ENCODE assay signal across 13 cellular contexts in the genomic region with DNA sequence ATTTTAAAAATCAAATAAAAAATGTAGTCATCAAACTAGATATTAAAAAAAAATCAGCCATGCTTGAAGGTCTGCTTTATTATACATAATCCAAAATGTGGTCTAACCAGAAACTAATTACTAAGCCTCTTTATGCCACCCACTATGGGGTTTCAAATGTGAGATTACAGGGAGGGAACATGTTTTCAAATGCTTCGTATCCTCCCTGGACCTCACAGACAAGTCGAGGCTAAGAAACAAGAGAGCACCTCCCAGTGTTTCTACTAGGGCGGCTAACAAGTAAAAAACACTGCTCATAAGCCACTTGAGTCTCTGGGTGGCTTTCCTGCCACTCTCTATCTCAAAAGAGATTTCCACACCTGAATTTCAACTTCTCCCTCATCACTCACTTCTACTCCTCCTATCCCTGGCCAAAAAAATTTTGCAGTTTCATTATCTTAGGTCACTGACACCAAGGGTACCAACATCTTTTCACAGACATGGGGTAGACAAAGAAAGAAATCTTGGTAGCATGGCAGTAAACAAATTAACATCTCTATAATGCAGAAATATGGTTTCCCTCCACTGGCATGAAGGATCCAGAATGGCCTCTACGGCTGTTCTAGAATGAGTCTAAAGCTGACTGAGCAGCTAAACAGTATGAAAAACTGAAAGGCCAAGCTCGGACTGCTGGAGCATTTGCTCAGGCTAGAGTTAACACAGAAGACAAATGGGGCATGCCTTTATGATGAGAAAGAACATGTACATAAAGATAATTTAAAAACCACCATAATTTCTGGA. TPM values are rescaled to one million over a fixed set of nuclear protein-coding genes. Genes with fewer than 3 reads are reported as not detected.
DNase-seq lines count a peak whose midpoint lies in the region; ATAC-seq, FAIRE-seq and TF ChIP-seq lines count a peak whose summit lies in the region.
"Had no signal": no experiment of that assay in that cellular context is flagged by ENCODE, and none has a peak within 500 bp of the region (broad histone marks: within the 10 kb centered on the region; RNA-seq: fewer than 3 reads in every experiment).

No MANE protein-coding gene starts in this region.

- H3K9me3 ChIP-seq in fibroblast of lung (ENCODE audit: control insufficient read depth, insufficient read depth, low read depth, low read length) (no peaks in the 10 kb centered on the region), sigmoid colon (no peaks in the 10 kb centered on the region)
- H3K9me3 ChIP-seq: body of pancreas had no signal

- in situ Hi-C loops in ACHN (cut with HindIII; ENCODE audit: low pct_ligation_motif_present, low pct_unique_long_range_greater_than_20kb, low sequenced_read_pairs) = no loop called here

- H3K4me3 ChIP-seq in fibroblast of lung (replicated peaks in 1 of 4; ENCODE audit: control extremely low read depth in 1 of 4, insufficient read depth in 1 of 4, low read depth in 3 of 4, low read length in 4 of 4) (no peak overlapping the region), sigmoid colon (peak overlapping the region in 3 of 4 donors; percentile 0 to 23 (median 14))
- H3K4me3 ChIP-seq: body of pancreas had no signal

- intact Hi-C loops in sigmoid colon (cut with DNase I) = no loop called here

- H4K20me1 ChIP-seq in fibroblast of lung (ENCODE audit: control insufficient read depth, extremely low read depth, insufficient read depth, low read length) = no peaks in the 10 kb centered on the region

- WGBS in sigmoid colon, 2 donors = 65 to 73% methylated on average over 5 of the region's 5 CpGs

- no peak overlapping the region for H3K9ac ChIP-seq in fibroblast of lung (ENCODE audit: insufficient read depth, low read length)

- H3K36me3 Mint-ChIP-seq in T-helper 2 cell treated with Interferon-gamma antibody and Interleukin-4, amounts not matched to agents 5 μg/mL and 100 μg/mL, for 36 hours (ENCODE audit: low read depth) = peaks cover 38% of the 10 kb centered on the region

- no peak for ATAC-seq in HG02678 (IDR thresholded peaks at IDR 0.05; ENCODE audit: unreplicated experiment)
- ATAC-seq: PC-3 had no signal

- TF ChIP-seq EP300 in sigmoid colon (IDR thresholded peaks at IDR 0.05) = no peak

- H3K4me3 Mint-ChIP-seq in T-helper 2 cell treated with Interferon-gamma antibody and Interleukin-4, amounts not matched to agents 5 μg/mL and 100 μg/mL, for 36 hours = no peak overlapping the region

- DNase-seq in GM19239 (ENCODE audit: insufficient read length, low spot score) (no peak), fibroblast of lung (ENCODE audit: low read depth in 2 of 2) (peak in 1 of 2 donors; percentile 11), sigmoid colon (no peak), AG08396 (ENCODE audit: low spot score) (no peak), ACHN (no peak), NCI-H2029 treated with DMSO at 0.1 percent for 48 hours (lab: John Stamatoyannopoulos, UW) (no peak)
- no peak for DNase-seq in T-helper 2 cell treated with Interferon-gamma antibody and Interleukin-4, amounts not matched to agents 5 μg/mL and 100 μg/mL, for 36 hours (ENCODE audit: low spot score)
- DNase-seq: body of pancreas; PC-3; retina; stimulated activated CD8-positive, alpha-beta memory T cell treated with anti-CD3 and anti-CD28 coated beads, Interleukin-4, amount 100 ng/mL, for 48 hours had no signal

- TF ChIP-seq CTCF in fibroblast of lung (conservative IDR thresholded peaks at IDR 0.05 in 1 of 2, IDR thresholded peaks at IDR 0.05 in 1 of 2; ENCODE audit: low read depth in 1 of 2, low read length in 2 of 2) (no peak), sigmoid colon (IDR thresholded peaks at IDR 0.05) (no peak)

- H2AFZ ChIP-seq in fibroblast of lung (ENCODE audit: low read length) = no peak overlapping the region

- H3K79me2 ChIP-seq in fibroblast of lung (ENCODE audit: control insufficient read depth, insufficient read depth, low read length) = peaks cover 21% of the 10 kb centered on the region

- peak; percentile 44 for FAIRE-seq in GM19239 (lab: Jason Lieb, UNC)

- H3K27ac ChIP-seq in fibroblast of lung (ENCODE audit: insufficient read depth, low read length) = peak overlapping the region; percentile 76
- peak overlapping the region; percentile 79 to 87 (median 83) for H3K27ac ChIP-seq in sigmoid colon
- H3K27ac ChIP-seq: HL-60 had no signal

- H3K27me3 ChIP-seq in fibroblast of lung (ENCODE audit: control insufficient read depth, insufficient read depth, low read length) = no peaks in the 10 kb centered on the region
- no peaks in the 10 kb centered on the region for H3K27me3 ChIP-seq in sigmoid colon
- H3K27me3 ChIP-seq: body of pancreas had no signal

- H3K9me3 Mint-ChIP-seq in T-helper 2 cell treated with Interferon-gamma antibody and Interleukin-4, amounts not matched to agents 5 μg/mL and 100 μg/mL, for 36 hours = no peaks in the 10 kb centered on the region

- peaks cover 25% of the 10 kb centered on the region for H3K4me1 Mint-ChIP-seq in T-helper 2 cell treated with Interferon-gamma antibody and Interleukin-4, amounts not matched to agents 5 μg/mL and 100 μg/mL, for 36 hours (ENCODE audit: low read depth)

- no peaks in the 10 kb centered on the region for H3K27me3 Mint-ChIP-seq in T-helper 2 cell treated with Interferon-gamma antibody and Interleukin-4, amounts not matched to agents 5 μg/mL and 100 μg/mL, for 36 hours (ENCODE audit: low read depth)

- H3K36me3 ChIP-seq in fibroblast of lung (ENCODE audit: control insufficient read depth, insufficient read depth, low read length) (peaks cover 2% of the 10 kb centered on the region), sigmoid colon (peaks cover 0 to 12% (median 5%) of the 10 kb centered on the region in 4 donors)

- H3K27ac Mint-ChIP-seq in T-helper 2 cell treated with Interferon-gamma antibody and Interleukin-4, amounts not matched to agents 5 μg/mL and 100 μg/mL, for 36 hours = peak overlapping the region; percentile 62

- H3K4me1 ChIP-seq in fibroblast of lung (ENCODE audit: control insufficient read depth, extremely low read depth, insufficient read depth, low read length) = peaks cover 17% of the 10 kb centered on the region
- peaks cover 0 to 89% (median 71%) of the 10 kb centered on the region in 4 donors for H3K4me1 ChIP-seq in sigmoid colon

- peak overlapping the region; percentile 48 for H3K4me2 ChIP-seq in fibroblast of lung (ENCODE audit: extremely low read depth, insufficient read depth, low read length)

- TF ChIP-seq POLR2A in sigmoid colon (IDR thresholded peaks at IDR 0.05) = no peak

RNA-seq across cellular contexts. Expression of a gene that starts 50.9 kb away (rescaled TPM):
- 26.2 and 42.4 TPM in 2 replicates for total RNA-seq in fibroblast of lung
- 79.4 and 91.0 TPM in 2 replicates for polyA plus RNA-seq in fibroblast of lung
- 68.7 and 80.6 TPM in 2 replicates for polyA plus RNA-seq in fibroblast of lung (2012)
- polyA minus RNA-seq in fibroblast of lung (ENCODE audit: low replicate concordance) = 26.0 and 33.1 TPM in 2 replicates
- 100 to 1,000 TPM in 2 of 4 donors, 10 to 100 TPM in 2; 79.9 to 135 (median 104) TPM for total RNA-seq in sigmoid colon
- 10 to 100 TPM; 20.4 to 32.6 (median 23.4) TPM for polyA plus RNA-seq in sigmoid colon

Comparison
In these comparisons a context has a peak if more than half of its experiments do, and no peak if none do; other contexts are left out.
1. H3K4me3 ChIP-seq: peak in sigmoid colon (3 of 4); none in fibroblast of lung (0 of 4).